ENCODE assay signal across 9 cellular contexts in the genomic region with DNA sequence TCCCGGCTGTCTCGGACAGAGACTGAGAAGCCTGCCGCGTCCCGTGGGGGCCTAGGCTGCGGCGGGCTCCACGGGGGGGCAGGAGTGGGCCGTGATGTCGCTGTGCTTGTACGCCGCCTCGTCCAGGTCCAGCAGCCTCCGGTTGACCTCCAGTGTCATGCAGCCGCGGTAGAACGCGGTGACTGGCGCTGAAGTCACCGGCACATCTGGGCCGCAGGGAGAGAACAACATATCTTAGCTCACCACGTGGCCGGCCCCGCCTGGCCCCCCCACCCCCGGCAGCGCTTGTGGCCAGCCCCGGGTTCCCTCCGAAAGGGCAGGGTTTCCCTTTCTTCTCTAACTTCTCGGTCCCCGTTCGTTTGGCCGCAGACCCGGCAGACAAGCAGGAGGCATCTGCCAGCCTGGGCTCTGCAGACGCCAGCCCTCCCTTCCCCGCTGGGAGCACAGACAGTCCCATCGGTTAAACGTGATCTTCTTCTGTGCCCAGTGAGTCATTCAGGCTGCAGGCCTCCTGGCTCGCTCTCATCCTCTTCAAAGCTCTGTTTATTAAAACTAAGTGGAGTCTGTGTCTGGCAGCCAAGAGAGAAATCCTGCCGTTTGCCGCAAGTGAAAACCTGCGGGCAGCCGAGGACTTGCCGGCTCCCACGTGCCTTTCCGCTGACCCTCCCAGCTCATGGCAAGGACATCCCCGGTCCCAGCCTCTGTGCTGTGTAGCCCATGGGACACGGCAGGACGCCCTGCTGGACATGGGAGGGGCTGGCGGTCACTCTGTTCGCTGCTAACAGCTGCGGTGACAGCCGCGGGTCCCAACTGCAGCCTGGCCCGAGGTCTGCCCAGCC. TPM values are rescaled to one million over a fixed set of nuclear protein-coding genes. Genes with fewer than 3 reads are reported as not detected.
A peak's percentile ranks its signal among the peaks of the same experiment; 100 is the strongest.
DNase-seq lines count a peak whose midpoint lies in the region; ATAC-seq and TF ChIP-seq lines count a peak whose summit lies in the region.
"Had no signal": no experiment of that assay in that cellular context is flagged by ENCODE, and none has a peak within 500 bp of the region (broad histone marks: within the 10 kb centered on the region; RNA-seq: fewer than 3 reads in every experiment).

No MANE protein-coding gene starts in this region.

- no peak for ATAC-seq in activated T-cell treated with anti-CD3 and anti-CD28 coated beads, Interleukin-2, amount 50 U/mL, for 4 hours

- H3K36me3 Mint-ChIP-seq in activated T-cell treated with anti-CD3 and anti-CD28 coated beads, Interleukin-2, amount 50 U/mL, for 4 hours (ENCODE audit: insufficient read depth), result no peaks in the 10 kb centered on the region

- no peak overlapping the region for H3K4me3 Mint-ChIP-seq in activated T-cell treated with anti-CD3 and anti-CD28 coated beads, Interleukin-2, amount 50 U/mL, for 4 hours
- H3K4me3 Mint-ChIP-seq: CD4-positive, CD25-positive, alpha-beta regulatory T cell had no signal

- H3K9me3 ChIP-seq in subcutaneous abdominal adipose tissue (ENCODE audit: control insufficient read depth in 5 of 5, low read length in 5 of 5), result no peaks in the 10 kb centered on the region

- H3K4me3 ChIP-seq in brain microvascular endothelial cell (ENCODE audit: low read depth, low read length) (peak overlapping the region; percentile 17), subcutaneous abdominal adipose tissue (ENCODE audit: low read depth in 1 of 5, low read length in 5 of 5) (peak overlapping the region in 4 of 5 donors; percentile 22 to 43 (median 26))

- H3K27me3 ChIP-seq in brain microvascular endothelial cell (replicated peaks), result no peaks in the 10 kb centered on the region
- peaks cover 0 to 4% (median 0%) of the 10 kb centered on the region in 5 donors for H3K27me3 ChIP-seq in subcutaneous abdominal adipose tissue (ENCODE audit: control insufficient read depth in 5 of 5, insufficient read depth in 4 of 5, low read length in 5 of 5)

- H3K36me3 ChIP-seq in brain microvascular endothelial cell (replicated peaks), result no peaks in the 10 kb centered on the region
- H3K36me3 ChIP-seq in subcutaneous abdominal adipose tissue (ENCODE audit: control insufficient read depth in 5 of 5, insufficient read depth in 5 of 5, low read length in 5 of 5), result peaks cover 0 to 50% (median 26%) of the 10 kb centered on the region in 5 donors

- peaks cover 0 to 58% (median 56%) of the 10 kb centered on the region in 5 donors for H3K4me1 ChIP-seq in subcutaneous abdominal adipose tissue (ENCODE audit: control insufficient read depth in 5 of 5, insufficient read depth in 5 of 5, low read length in 5 of 5)

- in situ Hi-C loops in brain microvascular endothelial cell (cut with HindIII; ENCODE audit: low pct_ligation_motif_present, low sequenced_read_pairs), result no loop called here

- H3K9ac ChIP-seq in subcutaneous abdominal adipose tissue (ENCODE audit: low read length in 5 of 5), result peak overlapping the region in 2 of 5 donors; percentile 7 to 35

- TF ChIP-seq CTCF in brain microvascular endothelial cell (IDR thresholded peaks at IDR 0.05; ENCODE audit: low read depth, low read length, missing control alignments), result peak; percentile 45

- H3K27me3 Mint-ChIP-seq in activated T-cell treated with anti-CD3 and anti-CD28 coated beads, Interleukin-2, amount 50 U/mL, for 4 hours (ENCODE audit: low read depth), result peaks cover 1% of the 10 kb centered on the region

- no peaks in the 10 kb centered on the region for H3K9me3 Mint-ChIP-seq in activated T-cell treated with anti-CD3 and anti-CD28 coated beads, Interleukin-2, amount 50 U/mL, for 4 hours
- H3K9me3 Mint-ChIP-seq: CD4-positive, CD25-positive, alpha-beta regulatory T cell had no signal

- DNase-seq in A172 (ENCODE audit: low spot score), result peak; percentile 97
- DNase-seq in NCI-H1417 treated with DMSO at 0.1 percent for 48 hours (lab: John Stamatoyannopoulos, UW), result peak; percentile 20
- peak; percentile 92 for DNase-seq in brain microvascular endothelial cell
- peak; percentile 97 for DNase-seq in iris pigment epithelial cell (ENCODE audit: low read depth)
- DNase-seq in activated T-cell treated with anti-CD3 and anti-CD28 coated beads, Interleukin-2, amount 50 U/mL, for 4 hours, result no peak
- DNase-seq in activated T-cell treated with anti-CD3 and anti-CD28 coated beads for 4 hours, result no peak
- no peak for DNase-seq in Kasumi-1 (lab: John Stamatoyannopoulos, UW)
- DNase-seq: CD4-positive, CD25-positive, alpha-beta regulatory T cell had no signal

- H3K27ac ChIP-seq in brain microvascular endothelial cell (peak overlapping the region; percentile 90), subcutaneous abdominal adipose tissue (ENCODE audit: low read depth, low read length) (peak overlapping the region; percentile 37)

- peaks cover 10% of the 10 kb centered on the region for H3K4me1 Mint-ChIP-seq in activated T-cell treated with anti-CD3 and anti-CD28 coated beads, Interleukin-2, amount 50 U/mL, for 4 hours (ENCODE audit: low read depth)

RNA-seq across cellular contexts. Expression of a gene that starts 42.8 kb away (rescaled TPM):
- 30.7 and 55.3 TPM in 2 replicates for total RNA-seq in A172 (2014; rRNA removed; shearing (Covaris generic))
- under 1 TPM; 0.61 to 0.84 (median 0.71) TPM for total RNA-seq in activated T-cell treated with anti-CD3 and anti-CD28 coated beads, Interleukin-2, amount 50 U/mL, for 4 hours

Comparison
In these comparisons a context has a peak if more than half of its experiments do, and no peak if none do; other contexts are left out.
1. DNase-seq: peak in A172 (single experiment), NCI-H1417 treated with DMSO at 0.1 percent for 48 hours (single experiment), brain microvascular endothelial cell (single experiment) and iris pigment epithelial cell (single experiment); none in activated T-cell treated with anti-CD3 and anti-CD28 coated beads, Interleukin-2, amount 50 U/mL, for 4 hours (single experiment), activated T-cell treated with anti-CD3 and anti-CD28 coated beads for 4 hours (single experiment) and Kasumi-1 (0 of 2).
2. RNA of a gene that starts 42.8 kb away (total RNA-seq): 30.7 to 55.3 TPM in A172; 0.61 to 0.84 TPM in activated T-cell treated with anti-CD3 and anti-CD28 coated beads, Interleukin-2, amount 50 U/mL, for 4 hours; every median in the first group is over 10 times any median in the second.